ENCODE assay signal across 16 cellular contexts in the genomic region with DNA sequence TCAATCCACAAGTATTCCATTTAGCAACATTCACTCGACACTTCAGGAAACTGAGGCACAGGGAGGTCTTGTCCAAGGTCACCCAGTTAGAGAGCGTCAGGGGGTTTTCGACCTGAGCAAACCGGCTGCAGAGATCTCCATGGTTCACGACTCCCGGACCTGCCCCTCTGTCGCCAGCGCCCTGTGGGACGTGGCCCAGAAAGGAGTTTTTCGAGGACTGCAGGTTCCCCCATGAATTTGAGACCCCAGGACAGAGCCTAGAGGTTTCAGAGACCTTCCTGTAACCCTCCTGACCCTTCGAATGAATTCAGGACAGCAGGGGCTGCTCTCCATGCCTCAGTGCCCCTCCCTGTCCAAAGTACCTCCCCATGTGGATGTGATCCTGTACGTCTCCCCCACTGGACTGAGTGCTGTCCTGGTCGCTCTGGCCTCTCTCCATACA. TPM values are rescaled to one million over a fixed set of nuclear protein-coding genes. Genes with fewer than 3 reads are reported as not detected.
DNase-seq lines count a peak whose midpoint lies in the region; ATAC-seq, FAIRE-seq and TF ChIP-seq lines count a peak whose summit lies in the region.
"Had no signal": no experiment of that assay in that cellular context is flagged by ENCODE, and none has a peak within 500 bp of the region (broad histone marks: within the 10 kb centered on the region; RNA-seq: fewer than 3 reads in every experiment).

No MANE protein-coding gene starts in this region.

- no peaks in the 10 kb centered on the region for H3K36me3 ChIP-seq in PC-9 (ENCODE audit: low read depth)
- no peaks in the 10 kb centered on the region; a peak in 1 of 8 replicates for H3K36me3 ChIP-seq in H1 (ENCODE audit: control insufficient read depth in 2 of 4, insufficient read depth in 4 of 4, low read length in 3 of 4)
- peaks cover 0 to 2% of the 10 kb centered on the region in 2 donors for H3K36me3 ChIP-seq in neuronal stem cell (replicated peaks in 1 of 2; ENCODE audit: control insufficient read depth in 2 of 2, insufficient read depth in 2 of 2, low read length in 2 of 2)
- H3K36me3 ChIP-seq: sigmoid colon had no signal

- H3K27me3 ChIP-seq in PC-9 (ENCODE audit: insufficient read depth, low read depth) (peaks cover 18% of the 10 kb centered on the region), H1 (replicated peaks in 1 of 4; ENCODE audit: control insufficient read depth in 3 of 4, extremely low read depth in 1 of 4, insufficient read depth in 3 of 4, low read length in 3 of 4) (peaks cover 0 to 12% (median 8%) of the 10 kb centered on the region in 4 experiments; a peak in 4 of 7 replicates), neuronal stem cell (ENCODE audit: control insufficient read depth in 3 of 3, insufficient read depth in 3 of 3, low read depth in 1 of 3, low read length in 3 of 3) (peaks cover 0 to 19% (median 5%) of the 10 kb centered on the region in 3 experiments)

- peaks cover 50% of the 10 kb centered on the region for H3K27me3 Mint-ChIP-seq in T-helper 2 cell treated with Interferon-gamma antibody and Interleukin-4, amounts not matched to agents 5 μg/mL and 100 μg/mL, for 36 hours (ENCODE audit: low read depth)

- H4K8ac ChIP-seq in H1 (ENCODE audit: extremely low read depth, insufficient read depth, low read length) (peak overlapping the region; percentile 54; the same call in 1 of the 2 replicates), neuronal stem cell (ENCODE audit: low read depth, low read length) (no peak overlapping the region)

- H2BK5ac ChIP-seq in H1 (ENCODE audit: low read depth, low read length) (no peak overlapping the region), neuronal stem cell (ENCODE audit: low read length) (peak overlapping the region; percentile 71)

- H3K18ac ChIP-seq in H1 (ENCODE audit: extremely low read depth, low read length), result no peak overlapping the region
- H3K18ac ChIP-seq in neuronal stem cell (ENCODE audit: low read length), result peak overlapping the region; percentile 50

- no peaks in the 10 kb centered on the region for H3K9me2 ChIP-seq in PC-9 (ENCODE audit: insufficient read depth)

- TF ChIP-seq RAD21 in H1 (IDR thresholded peaks at IDR 0.05 in 1 of 2, conservative IDR thresholded peaks at IDR 0.05 in 1 of 2; ENCODE audit: low read depth in 2 of 2, low read length in 2 of 2), result no peak

- POLR2A ChIA-PET in PC-9 (lab: Charles Lee; ENCODE audit: unreplicated experiment), result no interaction called here
- POLR2A ChIA-PET in H1 (lab: Charles Lee; ENCODE audit: partially characterized antibody), result no interaction called here

- intact Hi-C loops in PC-9 (cut with micrococcal nuclease; ENCODE audit: unreplicated experiment), result no loop called here

- H2BK120ac ChIP-seq in H1 (replicated peaks; ENCODE audit: low read depth, low read length) (peak overlapping the region; percentile 72), neuronal stem cell (ENCODE audit: low read depth, low read length) (peak overlapping the region; percentile 89)

- TF ChIP-seq EP300 in H1 (IDR thresholded peaks at IDR 0.05; ENCODE audit: borderline replicate concordance in 1 of 2, low read depth in 2 of 2, low read length in 2 of 2), result no peak

- H4K20me1 ChIP-seq in PC-9 (ENCODE audit: insufficient read depth) (no peaks in the 10 kb centered on the region), H1 (replicated peaks in 1 of 2; ENCODE audit: control insufficient read depth in 1 of 2, insufficient read depth in 2 of 2, low read length in 2 of 2) (peaks cover 3 to 16% of the 10 kb centered on the region in 2 experiments)

- in situ Hi-C loops in GM13976 (cut with MboI; ENCODE audit: low sequenced_read_pairs, unreplicated experiment), result no loop called here

- H3K4me2 ChIP-seq in PC-9 (peak overlapping the region; percentile 40; the same call in 1 of the 2 replicates), H1 (ENCODE audit: insufficient read depth in 1 of 2, low read depth in 2 of 2, low read length in 2 of 2) (peak overlapping the region; percentile 28 to 39; a peak in 3 of 4 replicates), neuronal stem cell (ENCODE audit: insufficient read depth, low read length, poor library complexity, severe bottlenecking) (no peak overlapping the region)

- H3K4ac ChIP-seq in H1 (replicated peaks; ENCODE audit: insufficient read length, low read depth, low read length) (peak overlapping the region; percentile 91), neuronal stem cell (ENCODE audit: low read length) (no peak overlapping the region)

- no peaks in the 10 kb centered on the region for H3K9me3 ChIP-seq in PC-9 (ENCODE audit: insufficient read depth, low read depth)
- no peaks in the 10 kb centered on the region for H3K9me3 ChIP-seq in H1 (ENCODE audit: insufficient read depth in 2 of 2, low read depth in 1 of 2, low read length in 1 of 2)
- H3K9me3 ChIP-seq in neuronal stem cell (replicated peaks in 1 of 2; ENCODE audit: control insufficient read depth in 2 of 2, insufficient read depth in 1 of 2, low read depth in 1 of 2, low read length in 2 of 2), result no peaks in the 10 kb centered on the region
- H3K9me3 ChIP-seq: sigmoid colon had no signal

- peak overlapping the region; percentile 94; the same call in 1 of the 2 replicates for H2BK12ac ChIP-seq in H1 (ENCODE audit: low read depth, low read length)
- no peak overlapping the region for H2BK12ac ChIP-seq in neuronal stem cell (ENCODE audit: low read length)

- H3F3A ChIP-seq in PC-9 (ENCODE audit: insufficient read depth, low read depth), result peaks cover 8% of the 10 kb centered on the region; the same call in 1 of the 2 replicates

- TF ChIP-seq POLR2A in H1 (IDR thresholded peaks at IDR 0.05; ENCODE audit: control extremely low read depth in 1 of 2, low read depth in 2 of 2, low read length in 2 of 2), result no peak

- FAIRE-seq in H1 (lab: Jason Lieb, UNC), result no peak
- FAIRE-seq: bronchial epithelial cell, endometrium had no signal

- ATAC-seq in GM21526 (IDR thresholded peaks at IDR 0.05; ENCODE audit: low FRiP score, unreplicated experiment), result no peak
- no peak for ATAC-seq in GM18517 (IDR thresholded peaks at IDR 0.05; ENCODE audit: unreplicated experiment)

- no peaks in the 10 kb centered on the region for H3K36me3 Mint-ChIP-seq in T-helper 2 cell treated with Interferon-gamma antibody and Interleukin-4, amounts not matched to agents 5 μg/mL and 100 μg/mL, for 36 hours (ENCODE audit: low read depth)

- H4K91ac ChIP-seq in H1 (replicated peaks; ENCODE audit: insufficient read length, low read length), result no peak overlapping the region
- no peak overlapping the region for H4K91ac ChIP-seq in neuronal stem cell (ENCODE audit: low read depth, low read length, poor library complexity)

- H3K9ac ChIP-seq in H1 (replicated peaks in 1 of 4; ENCODE audit: extremely low read depth in 1 of 4, low read depth in 3 of 4, low read length in 3 of 4), result no peak overlapping the region
- H3K9ac ChIP-seq in neuronal stem cell (ENCODE audit: low read depth, low read length, poor library complexity), result no peak overlapping the region
- H3K9ac ChIP-seq: GM23248 had no signal

- H3K27ac ChIP-seq in PC-9, result no peak overlapping the region
- H3K27ac ChIP-seq in H1 (ENCODE audit: low read depth, low read length), result no peak overlapping the region
- no peak overlapping the region for H3K27ac ChIP-seq in neuronal stem cell (replicated peaks; ENCODE audit: low read length)
- H3K27ac ChIP-seq: GM23248, sigmoid colon had no signal

- no peak for DNase-seq in T-helper 2 cell treated with Interferon-gamma antibody and Interleukin-4, amounts not matched to agents 5 μg/mL and 100 μg/mL, for 36 hours (ENCODE audit: low spot score)
- no peak for DNase-seq in T-helper 2 cell
- no peak for DNase-seq in PC-9
- DNase-seq in H1 (ENCODE audit: low read depth in 1 of 2, low spot score in 2 of 2), result no peak
- no peak for DNase-seq in neuronal stem cell (ENCODE audit: low spot score)
- DNase-seq in GM13976 (ENCODE audit: low spot score), result no peak
- DNase-seq: activated CD4-positive, alpha-beta T cell treated with anti-CD3 and anti-CD28 coated beads, Interleukin-2, amount 50 U/mL, for 1 hour; activated effector memory CD4-positive, alpha-beta T cell treated with Interleukin-2 at 50 U/mL for 16 hours; GM23248; NCI-H446 treated with DMSO at 0.1 percent for 48 hours; sigmoid colon; stimulated activated CD4-positive, alpha-beta T cell treated with anti-CD3 and anti-CD28 coated beads, Interleukin-4, amount 100 ng/mL, for 24 hours had no signal

- no peak overlapping the region for H3K14ac ChIP-seq in H1 (ENCODE audit: insufficient read length)
- H3K14ac ChIP-seq in neuronal stem cell (ENCODE audit: low read length), result no peak overlapping the region

- H3K9me3 Mint-ChIP-seq in T-helper 2 cell treated with Interferon-gamma antibody and Interleukin-4, amounts not matched to agents 5 μg/mL and 100 μg/mL, for 36 hours, result no peaks in the 10 kb centered on the region

- H3K79me1 ChIP-seq in H1 (ENCODE audit: low read depth, low read length) (peaks cover 2% of the 10 kb centered on the region; the same call in 1 of the 2 replicates), neuronal stem cell (ENCODE audit: low read depth, low read length) (peaks cover 5% of the 10 kb centered on the region)

- no peak overlapping the region for H3K4me3 ChIP-seq in PC-9
- H3K4me3 ChIP-seq in H1 (ENCODE audit: extremely low read depth in 1 of 4, insufficient read depth in 2 of 4, low read depth in 3 of 4, low read length in 4 of 4), result peak overlapping the region in 3 of 4 experiments; percentile 1 to 77 (median 46); a peak in 4 of 8 replicates
- H3K4me3 ChIP-seq in neuronal stem cell (ENCODE audit: low read length in 2 of 2), result peak overlapping the region in 1 of 2 donors; percentile 70
- H3K4me3 ChIP-seq: GM23248 had no signal

- no peak overlapping the region for H3K27ac Mint-ChIP-seq in T-helper 2 cell treated with Interferon-gamma antibody and Interleukin-4, amounts not matched to agents 5 μg/mL and 100 μg/mL, for 36 hours

- no peak overlapping the region for H2AFZ ChIP-seq in PC-9
- H2AFZ ChIP-seq in H1 (ENCODE audit: low read length), result no peak overlapping the region
- H2AFZ ChIP-seq in neuronal stem cell (ENCODE audit: low read length), result peak overlapping the region; percentile 64
- H2AFZ ChIP-seq: GM23248 had no signal

- no peaks in the 10 kb centered on the region for H3K79me2 ChIP-seq in PC-9 (ENCODE audit: low read depth)
- H3K79me2 ChIP-seq in H1 (ENCODE audit: control insufficient read depth in 1 of 2, insufficient read depth in 2 of 2, low read length in 2 of 2), result peaks cover 0 to 11% of the 10 kb centered on the region in 2 experiments; a peak in 1 of 4 replicates

- no TSS peak for BruUV-seq in PC-9 (replicated peaks; lab: Mats Ljungman, UMichigan)

- H2AK5ac ChIP-seq in H1 (ENCODE audit: low read depth, low read length), result no peak overlapping the region
- H2AK5ac ChIP-seq in neuronal stem cell (ENCODE audit: low read depth, low read length), result peak overlapping the region; percentile 64

- no peak overlapping the region for H3K56ac ChIP-seq in H1 (replicated peaks; ENCODE audit: insufficient read length, low read depth, low read length)

- 55% methylated on average over 13 of the region's 13 CpGs; no CpG with 5 or more reads in 1 of the 2 experiments for WGBS in H1 (ENCODE audit: extremely low coverage in 1 of 2, insufficient coverage in 1 of 2, insufficient read length in 1 of 2, insufficient replicate concordance in 2 of 2, low coverage in 1 of 2, low lambda C conversion rate in 2 of 2, missing lambda C conversion rate in 1 of 2), 2 experiments
- no CpG with 5 or more reads among the region's 13 CpGs for WGBS in neuronal stem cell (ENCODE audit: extremely low coverage in 2 of 2, insufficient read length in 2 of 2, insufficient replicate concordance in 1 of 2), 2 donors

- no peak for TF ChIP-seq CTCF in PC-9 (conservative IDR thresholded peaks at IDR 0.05)
- TF ChIP-seq CTCF in H1 (IDR thresholded peaks at IDR 0.05; ENCODE audit: control extremely low read depth in 1 of 3, insufficient read depth in 1 of 3, low read depth in 1 of 3, low read length in 3 of 3), result no peak
- TF ChIP-seq CTCF in GM13976 (IDR thresholded peaks at IDR 0.05; ENCODE audit: borderline replicate concordance, control extremely low read depth, extremely low read depth, insufficient read depth, missing control alignments), result no peak

- peaks cover 1% of the 10 kb centered on the region for H3K4me1 Mint-ChIP-seq in T-helper 2 cell treated with Interferon-gamma antibody and Interleukin-4, amounts not matched to agents 5 μg/mL and 100 μg/mL, for 36 hours (ENCODE audit: low read depth)

- peak overlapping the region; percentile 34 for H3K4me3 Mint-ChIP-seq in T-helper 2 cell treated with Interferon-gamma antibody and Interleukin-4, amounts not matched to agents 5 μg/mL and 100 μg/mL, for 36 hours

- CTCF ChIA-PET in PC-9 (lab: Charles Lee), result no interaction called here
- CTCF ChIA-PET in H1 (lab: Charles Lee; ENCODE audit: partially characterized antibody), result interaction anchor here (1.4 to 3.6 kb wide), 2 partner anchors 25 to 51 kb away, joined by 4 to 16 read pairs; no protein-coding TSS in a partner anchor

- H2BK20ac ChIP-seq in H1 (ENCODE audit: low read length), result 0 out of 2 replicates have a peak overlapping the region, but pooled peaks have one; percentile 90

- H3K23me2 ChIP-seq in H1 (ENCODE audit: low read depth, low read length), result peaks cover 7% of the 10 kb centered on the region

- peak overlapping the region; percentile 92; the same call in 1 of the 2 replicates for H2BK15ac ChIP-seq in H1 (ENCODE audit: low read length)
- no peak overlapping the region for H2BK15ac ChIP-seq in neuronal stem cell (ENCODE audit: low read length)

- H3K4me1 ChIP-seq in PC-9 (replicated peaks; ENCODE audit: insufficient read depth) (no peaks in the 10 kb centered on the region), H1 (replicated peaks in 1 of 4; ENCODE audit: control insufficient read depth in 3 of 4, insufficient read depth in 4 of 4, low read length in 3 of 4) (peaks cover 0 to 8% (median 5%) of the 10 kb centered on the region in 4 experiments; a peak in 6 of 7 replicates), neuronal stem cell (ENCODE audit: control insufficient read depth in 2 of 2, insufficient read depth in 1 of 2, low read depth in 1 of 2, low read length in 2 of 2) (peaks cover 14 to 20% of the 10 kb centered on the region in 2 donors)

- no peak overlapping the region for H4K5ac ChIP-seq in H1 (ENCODE audit: insufficient read length, low read depth, low read length)

- H3K23ac ChIP-seq in H1 (ENCODE audit: insufficient read length) (no peak overlapping the region), neuronal stem cell (ENCODE audit: low read depth, low read length, poor library complexity) (peak overlapping the region; percentile 11)

RNA-seq across cellular contexts. Expression of a gene that starts 22.6 kb away (rescaled TPM):
- total RNA-seq in PC-9 (2021), result 3.3 and 5.0 TPM in 2 replicates
- 54.4 and 56.7 TPM in 2 replicates for total RNA-seq in H1 (2021; fragmentation: NEBNext Ultra II Directional; extraction: Animal tissue kit (Norgen Biotek cat#: 25700))
- polyA plus RNA-seq in H1 (2011; rRNA removed), result 31.3 and 54.9 TPM in 2 replicates
- 41.1 TPM for polyA plus RNA-seq in H1 (2011; cell fraction: cytosol; rRNA removed)
- polyA plus RNA-seq in H1 (2011; cell fraction: nucleus; rRNA removed), result 64.3 TPM
- polyA plus RNA-seq in H1 (2012, experiment 1 of 2), result 24.6 to 51.9 TPM (median 43.4 TPM) in 4 replicates
- polyA plus RNA-seq in H1 (2012, experiment 2 of 2), result 38.5 TPM
- polyA plus RNA-seq in H1 (2013, experiment 1 of 2), result 38.5 TPM
- polyA plus RNA-seq in H1 (2013, experiment 2 of 2), result 37.7 TPM
- polyA minus RNA-seq in H1 (2011; rRNA and poly(A)+ RNA removed), result 36.8 and 59.4 TPM in 2 replicates
- 49.0 TPM for polyA minus RNA-seq in H1 (2011; cell fraction: cytosol; rRNA and poly(A)+ RNA removed)
- 26.7 TPM for polyA minus RNA-seq in H1 (2011; cell fraction: nucleus; rRNA and poly(A)+ RNA removed)
- 42.5 TPM for polyA plus RNA-seq in neuronal stem cell (2013, experiment 1 of 2)
- 43.0 TPM for polyA plus RNA-seq in neuronal stem cell (2013, experiment 2 of 2)
- total RNA-seq: GM23248 had no signal
- polyA plus RNA-seq: GM23248 had no signal

RNA-seq across cellular contexts. Expression of a gene that starts 42.3 kb away (rescaled TPM):
- 22.0 and 25.6 TPM in 2 replicates for total RNA-seq in PC-9 (2021)
- total RNA-seq in H1 (2021; fragmentation: NEBNext Ultra II Directional; extraction: Animal tissue kit (Norgen Biotek cat#: 25700)), result 0.36 and 0.48 TPM in 2 replicates
- 0.64 and 0.79 TPM in 2 replicates for polyA plus RNA-seq in H1 (2011; rRNA removed)
- polyA plus RNA-seq in H1 (2011; cell fraction: cytosol; rRNA removed), result 0.48 TPM
- polyA plus RNA-seq in H1 (2011; cell fraction: nucleus; rRNA removed), result 0.34 TPM
- polyA plus RNA-seq in H1 (2012, experiment 1 of 2), result 0.28 to 1.1 TPM (median 0.51 TPM) in 4 replicates
- 0.50 TPM for polyA plus RNA-seq in H1 (2012, experiment 2 of 2)
- 1.3 TPM for polyA plus RNA-seq in H1 (2013, experiment 1 of 2)
- 1.2 TPM for polyA plus RNA-seq in H1 (2013, experiment 2 of 2)
- 0.13 and 0.22 TPM in 2 replicates for polyA minus RNA-seq in H1 (2011; rRNA and poly(A)+ RNA removed)
- polyA minus RNA-seq in H1 (2011; cell fraction: cytosol; rRNA and poly(A)+ RNA removed), result not detected
- 0.20 TPM for polyA minus RNA-seq in H1 (2011; cell fraction: nucleus; rRNA and poly(A)+ RNA removed)
- polyA plus RNA-seq in neuronal stem cell (2013, experiment 1 of 2), result not detected
- 0.01 TPM for polyA plus RNA-seq in neuronal stem cell (2013, experiment 2 of 2)
- total RNA-seq: GM23248 had no signal
- polyA plus RNA-seq: GM23248 had no signal

RNA-seq across cellular contexts. Expression of a gene that starts 47.1 kb away (rescaled TPM):
- 4.3 and 4.4 TPM in 2 replicates for total RNA-seq in PC-9 (2021)
- 1.8 and 2.0 TPM in 2 replicates for total RNA-seq in H1 (2021; fragmentation: NEBNext Ultra II Directional; extraction: Animal tissue kit (Norgen Biotek cat#: 25700))
- 2.5 and 2.6 TPM in 2 replicates for polyA plus RNA-seq in H1 (2011; rRNA removed)
- 4.0 TPM for polyA plus RNA-seq in H1 (2011; cell fraction: cytosol; rRNA removed)
- 7.7 TPM for polyA plus RNA-seq in H1 (2011; cell fraction: nucleus; rRNA removed)
- polyA plus RNA-seq in H1 (2012, experiment 1 of 2), result 1.7 to 2.6 TPM (median 1.7 TPM) in 4 replicates
- 1.2 TPM for polyA plus RNA-seq in H1 (2012, experiment 2 of 2)
- polyA plus RNA-seq in H1 (2013, experiment 1 of 2), result 1.1 TPM
- polyA plus RNA-seq in H1 (2013, experiment 2 of 2), result 0.96 TPM
- polyA minus RNA-seq in H1 (2011; rRNA and poly(A)+ RNA removed), result 1.9 and 3.2 TPM in 2 replicates
- 3.2 TPM for polyA minus RNA-seq in H1 (2011; cell fraction: cytosol; rRNA and poly(A)+ RNA removed)
- 6.3 TPM for polyA minus RNA-seq in H1 (2011; cell fraction: nucleus; rRNA and poly(A)+ RNA removed)
- polyA plus RNA-seq in neuronal stem cell (2013, experiment 1 of 2), result 2.9 TPM
- 2.9 TPM for polyA plus RNA-seq in neuronal stem cell (2013, experiment 2 of 2)
- total RNA-seq: bronchial epithelial cell, GM23248 had no signal
- polyA plus RNA-seq: GM23248 had no signal

RNA-seq across cellular contexts. Expression of a gene that starts 57.2 kb away (rescaled TPM):
- 17.8 and 18.6 TPM in 2 replicates for total RNA-seq in PC-9 (2021)
- 5.9 and 6.1 TPM in 2 replicates for total RNA-seq in H1 (2021; fragmentation: NEBNext Ultra II Directional; extraction: Animal tissue kit (Norgen Biotek cat#: 25700))
- polyA plus RNA-seq in H1 (2011; rRNA removed), result 3.2 and 5.5 TPM in 2 replicates
- polyA plus RNA-seq in H1 (2011; cell fraction: cytosol; rRNA removed), result 4.2 TPM
- 4.8 TPM for polyA plus RNA-seq in H1 (2011; cell fraction: nucleus; rRNA removed)
- 4.8 to 5.2 TPM (median 5.0 TPM) in 4 replicates for polyA plus RNA-seq in H1 (2012, experiment 1 of 2)
- polyA plus RNA-seq in H1 (2012, experiment 2 of 2), result 5.8 TPM
- polyA plus RNA-seq in H1 (2013, experiment 1 of 2), result 5.3 TPM
- 5.9 TPM for polyA plus RNA-seq in H1 (2013, experiment 2 of 2)
- 2.1 and 3.2 TPM in 2 replicates for polyA minus RNA-seq in H1 (2011; rRNA and poly(A)+ RNA removed)
- polyA minus RNA-seq in H1 (2011; cell fraction: cytosol; rRNA and poly(A)+ RNA removed), result 2.3 TPM
- polyA minus RNA-seq in H1 (2011; cell fraction: nucleus; rRNA and poly(A)+ RNA removed), result 3.2 TPM
- 15.5 TPM for polyA plus RNA-seq in neuronal stem cell (2013, experiment 1 of 2)
- polyA plus RNA-seq in neuronal stem cell (2013, experiment 2 of 2), result 15.7 TPM

Comparison
In these comparisons a context has a peak if more than half of its experiments do, and no peak if none do; other contexts are left out.
1. RNA of a gene that starts 42.3 kb away (total RNA-seq): 22.0 to 25.6 TPM in PC-9; 0.36 to 0.48 TPM in H1; every median in the first group is over 10 times any median in the second.